Comparison of ENCODE assay signal across 17 cellular contexts in genomic region chr14:52494444-52494843, GRCh38.
"Had no signal": no experiment of that assay in that cellular context is flagged by ENCODE, and none has a peak within 500 bp of the region (broad histone marks: within the 10 kb centered on the region; RNA-seq: fewer than 3 reads in every experiment).

No MANE protein-coding gene starts in this region.

- ATAC-seq: activated CD4-positive, alpha-beta T cell treated with anti-CD3 and anti-CD28 coated beads for 36 hours; natural killer cell had no signal

- H3K4me3 ChIP-seq: adrenal gland, colonic mucosa, hepatocyte, left ventricle myocardium inferior, sigmoid colon, spleen, suprapubic skin had no signal

- H3K4me2 ChIP-seq: hepatocyte had no signal

- H2AFZ ChIP-seq: hepatocyte, parathyroid adenoma had no signal

- FAIRE-seq: kidney had no signal

- H3K9ac ChIP-seq: parathyroid adenoma had no signal

- H3K9me3 ChIP-seq: colonic mucosa had no signal

- H3K4me1 ChIP-seq: adrenal gland, colonic mucosa, left ventricle myocardium inferior, parathyroid adenoma, sigmoid colon, spleen, suprapubic skin had no signal

- DNase-seq: activated CD4-positive, alpha-beta memory T cell treated with anti-CD3 and anti-CD28 coated beads, Interleukin-2, amount 10 ng/mL, durations not matched to agents 7 days and 5 days; activated CD4-positive, alpha-beta T cell treated with anti-CD3 and anti-CD28 coated beads for 36 hours; activated T-cell treated with anti-CD3 and anti-CD28 coated beads, Interleukin-2, amount 50 U/mL, for 24 hours; adrenal gland; colonic mucosa; effector CD4-positive, alpha-beta T cell; kidney; left ventricle myocardium inferior; mesenchymal stem cell; natural killer cell; sigmoid colon; spleen; trophoblast cell had no signal

- H3K36me3 ChIP-seq: adrenal gland, colonic mucosa had no signal

- H3K27me3 ChIP-seq: adrenal gland, colonic mucosa, hepatocyte, neutrophil, sigmoid colon, spleen, suprapubic skin had no signal

- H3K27ac ChIP-seq: adrenal gland, colonic mucosa, hepatocyte, left ventricle myocardium inferior, neutrophil, parathyroid adenoma, sigmoid colon, spleen, suprapubic skin had no signal

- H3K79me2 ChIP-seq: hepatocyte, parathyroid adenoma had no signal
